11 cellular contexts compared by ENCODE assay signal in the genomic region with DNA sequence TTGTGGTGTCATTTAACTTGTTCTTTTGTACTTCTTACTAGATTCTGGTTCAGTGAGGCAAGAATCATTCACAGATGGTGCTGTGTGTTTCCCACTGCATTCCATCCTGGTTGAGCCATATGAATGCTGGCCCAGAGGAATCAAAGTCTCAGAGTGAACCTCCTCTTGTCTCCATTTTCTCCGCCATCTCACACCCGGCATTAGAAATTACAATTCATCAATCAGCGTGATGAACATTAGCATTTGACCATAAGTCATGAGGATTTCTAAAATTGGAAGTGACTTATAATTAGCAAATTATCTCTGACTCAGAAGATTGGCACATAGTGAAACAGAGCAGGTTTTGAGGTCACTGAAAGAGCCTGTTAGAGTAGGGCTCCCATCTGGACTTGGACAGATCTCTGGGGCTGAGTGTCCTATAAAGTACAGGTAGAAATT. TPM values are rescaled to one million over a fixed set of nuclear protein-coding genes. Genes with fewer than 3 reads are reported as not detected.
A peak's percentile ranks its signal among the peaks of the same experiment; 100 is the strongest.
DNase-seq lines count a peak whose midpoint lies in the region; ATAC-seq and TF ChIP-seq lines count a peak whose summit lies in the region.
"Had no signal": no experiment of that assay in that cellular context is flagged by ENCODE, and none has a peak within 500 bp of the region (broad histone marks: within the 10 kb centered on the region; RNA-seq: fewer than 3 reads in every experiment).

No MANE protein-coding gene starts in this region.

- H2AFZ ChIP-seq in ACC112 (ENCODE audit: low read length, unreplicated experiment) = no peak overlapping the region
- H2AFZ ChIP-seq in PC-9 = no peak overlapping the region; the same call in 1 of the 2 replicates

- H3K9me3 ChIP-seq in PC-9 (ENCODE audit: insufficient read depth, low read depth) = peaks cover 4% of the 10 kb centered on the region; the same call in 1 of the 2 replicates

- intact Hi-C loops in dorsolateral prefrontal cortex (cut with DNase I) (no loop called here), PC-9 (cut with micrococcal nuclease; ENCODE audit: unreplicated experiment) (no loop called here)

- POLR2A ChIA-PET in RWPE1 (lab: Yijun Ruan, JAX; ENCODE audit: low non-redundant PET) = no interaction called here
- POLR2A ChIA-PET in PC-9 (lab: Charles Lee; ENCODE audit: unreplicated experiment) = interaction anchor here (0.7 kb wide), 1 partner anchor 20 kb away, joined by 7 read pairs; no protein-coding TSS in a partner anchor

- no peaks in the 10 kb centered on the region for H3K9me2 ChIP-seq in PC-9 (ENCODE audit: insufficient read depth)

- H3K4me1 ChIP-seq in ACC112 (ENCODE audit: control insufficient read depth, insufficient read depth, low read length, unreplicated experiment) (peaks cover 35% of the 10 kb centered on the region), PC-9 (replicated peaks; ENCODE audit: insufficient read depth) (peaks cover 24% of the 10 kb centered on the region)

- BruUV-seq in PC-9 (replicated peaks; lab: Mats Ljungman, UMichigan) = no TSS peak

- H3K36me3 ChIP-seq in ACC112 (ENCODE audit: insufficient read depth, low read length) (no peaks in the 10 kb centered on the region), PC-9 (ENCODE audit: low read depth) (no peaks in the 10 kb centered on the region)
- H3K36me3 ChIP-seq: cardiac muscle cell had no signal

- H3K79me2 ChIP-seq in ACC112 (ENCODE audit: control insufficient read depth, insufficient read depth, low read length, unreplicated experiment) (no peaks in the 10 kb centered on the region), PC-9 (ENCODE audit: low read depth) (no peaks in the 10 kb centered on the region)

- peak; percentile 19 for DNase-seq in RWPE1 (ENCODE audit: low spot score)
- DNase-seq in fibroblast of villous mesenchyme (ENCODE audit: low read depth) = peak; percentile 39
- no peak for DNase-seq in dorsolateral prefrontal cortex
- DNase-seq in activated naive CD4-positive, alpha-beta T cell (lab: John Stamatoyannopoulos, UW) = no peak
- no peak for DNase-seq in PC-9
- DNase-seq in activated CD4-positive, alpha-beta T cell treated with anti-CD3 and anti-CD28 coated beads, Interleukin-2, amount 50 U/mL, for 1 hour = no peak
- DNase-seq: AML-193, NCI-H2029 treated with DMSO at 0.1 percent for 48 hours had no signal

- no peaks in the 10 kb centered on the region for H3K27me3 ChIP-seq in ACC112 (ENCODE audit: insufficient read depth, low read length)
- peaks cover 0 to 6% (median 0%) of the 10 kb centered on the region in 45 donors for H3K27me3 ChIP-seq in dorsolateral prefrontal cortex
- no peaks in the 10 kb centered on the region for H3K27me3 ChIP-seq in PC-9 (ENCODE audit: insufficient read depth, low read depth)
- H3K27me3 ChIP-seq: cardiac muscle cell had no signal

- no peak overlapping the region for H3K4me2 ChIP-seq in PC-9

- H4K20me1 ChIP-seq in PC-9 (ENCODE audit: insufficient read depth) = no peaks in the 10 kb centered on the region

- TF ChIP-seq CTCF in RWPE1 (conservative IDR thresholded peaks at IDR 0.05; ENCODE audit: low read depth) (no peak), fibroblast of villous mesenchyme (IDR thresholded peaks at IDR 0.05; ENCODE audit: insufficient read depth, low read depth, low read length) (no peak), dorsolateral prefrontal cortex (IDR thresholded peaks at IDR 0.05 in 54 of 56, conservative IDR thresholded peaks at IDR 0.05 in 2 of 56; ENCODE audit: low read depth in 1 of 56, partially characterized antibody in 56 of 56) (no peak), PC-9 (conservative IDR thresholded peaks at IDR 0.05) (no peak)

- no peaks in the 10 kb centered on the region for H3F3A ChIP-seq in PC-9 (ENCODE audit: insufficient read depth, low read depth)

- ATAC-seq in GM21619 (IDR thresholded peaks at IDR 0.05; ENCODE audit: unreplicated experiment) = peak; percentile 56

- peak overlapping the region; percentile 47 for H3K27ac ChIP-seq in ACC112 (ENCODE audit: low read depth, low read length)
- H3K27ac ChIP-seq in RWPE1 = no peak overlapping the region
- no peak overlapping the region for H3K27ac ChIP-seq in dorsolateral prefrontal cortex
- no peak overlapping the region for H3K27ac ChIP-seq in PC-9
- H3K27ac ChIP-seq: cardiac muscle cell had no signal

- CTCF ChIA-PET in RWPE1 (lab: Yijun Ruan, JAX) (no interaction called here), PC-9 (lab: Charles Lee) (no interaction called here)

- H3K4me3 ChIP-seq in ACC112 (ENCODE audit: low read depth, low read length) (no peak overlapping the region), fibroblast of villous mesenchyme (ENCODE audit: low read depth, low read length) (no peak overlapping the region), dorsolateral prefrontal cortex (no peak overlapping the region), PC-9 (no peak overlapping the region)
- H3K4me3 ChIP-seq: cardiac muscle cell had no signal

RNA-seq across cellular contexts. Expression of a gene that starts 25.2 kb away (rescaled TPM):
- total RNA-seq in fibroblast of villous mesenchyme = 3.5 and 3.9 TPM in 2 replicates
- total RNA-seq in dorsolateral prefrontal cortex = 10 to 100 TPM in 13 of 120 experiments, 1 to 10 TPM in 107; 1.6 to 33.7 (median 5.7) TPM
- total RNA-seq in PC-9 (2021) = 7.2 and 7.8 TPM in 2 replicates

Comparison
In these comparisons a context has a peak if more than half of its experiments do, and no peak if none do; other contexts are left out.
1. DNase-seq: peak in RWPE1 (single experiment) and fibroblast of villous mesenchyme (single experiment); none in dorsolateral prefrontal cortex (0 of 10), activated naive CD4-positive, alpha-beta T cell (0 of 4), PC-9 (0 of 2) and activated CD4-positive, alpha-beta T cell treated with anti-CD3 and anti-CD28 coated beads, Interleukin-2, amount 50 U/mL, for 1 hour (single experiment).